8 cellular contexts compared by ENCODE assay signal in the genomic region with DNA sequence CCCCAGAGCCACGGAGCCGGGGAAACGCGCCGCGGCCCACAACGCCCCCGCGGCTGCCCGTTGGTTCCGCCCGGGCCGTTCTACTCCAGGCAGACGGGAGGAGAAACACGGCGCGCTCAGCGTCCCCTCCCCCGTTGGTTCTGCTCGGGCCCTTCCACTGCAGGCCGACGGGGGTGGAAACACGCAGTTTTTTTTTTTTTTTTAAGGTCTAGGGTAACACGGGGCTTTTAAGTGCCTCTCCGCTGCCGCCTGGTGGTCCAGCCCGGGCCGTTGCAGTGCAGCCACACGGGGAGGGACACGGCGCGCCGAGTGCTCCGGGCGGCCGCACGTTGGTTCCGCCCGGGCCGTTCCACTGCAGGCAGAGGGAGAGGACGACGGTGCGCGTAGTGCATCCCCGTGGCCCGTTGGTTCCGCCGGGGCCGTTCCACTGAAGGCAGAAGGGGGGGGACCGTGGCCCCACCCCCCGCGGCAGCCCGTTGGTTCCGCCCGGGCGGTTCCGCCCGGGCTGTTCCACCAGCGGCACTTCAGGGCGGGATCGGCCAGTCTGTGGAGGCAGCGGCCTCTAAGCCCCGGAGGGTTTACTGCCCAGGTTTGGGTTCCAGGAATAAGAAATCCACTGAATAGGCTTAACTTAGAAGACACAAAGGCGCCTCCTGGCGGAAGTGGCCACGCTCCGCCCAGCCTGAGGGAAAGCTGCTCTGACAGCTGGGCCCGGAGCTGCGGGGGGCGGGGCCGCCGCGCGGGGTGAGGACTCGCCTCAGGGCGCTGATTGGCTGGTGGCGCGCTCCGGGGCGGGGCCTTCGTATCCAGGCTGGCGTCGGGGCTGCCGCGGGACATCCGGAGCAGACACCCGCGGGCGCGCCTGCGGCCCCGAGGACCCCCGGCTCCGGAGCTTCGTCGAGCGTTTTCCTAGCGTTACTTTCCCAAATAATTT. TPM values are rescaled to one million over a fixed set of nuclear protein-coding genes. Genes with fewer than 3 reads are reported as not detected.
DNase-seq lines count a peak whose midpoint lies in the region; ATAC-seq and TF ChIP-seq lines count a peak whose summit lies in the region.
"Not testable (repeated sequence)": the region's sequence is repeated elsewhere in the genome, so short reads cannot be mapped to it uniquely, and the experiment has no call there.

A gene (minus strand): TSS at position 82 of the 934 bp plus-strand sequence. CDS start 16,096 bp downstream, outside the sequence.

- not testable (repeated sequence) for H3K36me3 Mint-ChIP-seq in T-helper 2 cell treated with Interferon-gamma antibody and Interleukin-4, amounts not matched to agents 5 μg/mL and 100 μg/mL, for 36 hours (ENCODE audit: low read depth)

- H3K4me3 Mint-ChIP-seq in T-helper 2 cell treated with Interferon-gamma antibody and Interleukin-4, amounts not matched to agents 5 μg/mL and 100 μg/mL, for 36 hours = peak within 1 kb of the TSS; percentile 82

- ATAC-seq in GM18502 (IDR thresholded peaks at IDR 0.05; ENCODE audit: poor library complexity, unreplicated experiment) (peak; percentile 76), HG02970 (IDR thresholded peaks at IDR 0.05; ENCODE audit: low FRiP score, unreplicated experiment) (peak; percentile 85), right cardiac atrium (peak; percentile 96)

- TF ChIP-seq CTCF in uterus (IDR thresholded peaks at IDR 0.05) = peak in 3 of 4 experiments; percentile 12 to 35 (median 12)

- H3K9me3 ChIP-seq in right cardiac atrium (ENCODE audit: control insufficient read depth, low read length); uterus: not testable (repeated sequence)

- DNase-seq in NCI-H1930 (lab: John Stamatoyannopoulos, UW) = peak; percentile 34 to 71
- DNase-seq in T-helper 2 cell treated with Interferon-gamma antibody and Interleukin-4, amounts not matched to agents 5 μg/mL and 100 μg/mL, for 36 hours (ENCODE audit: low spot score) = peak; percentile 94
- peak; percentile 89 to 97 (median 95) for DNase-seq in right cardiac atrium
- peak; percentile 63 for DNase-seq in renal cortical epithelial cell (ENCODE audit: low read depth)
- DNase-seq in uterus = peak; percentile 86 to 89

- under 1% methylated on average over 42 of the region's 98 CpGs for WGBS in right cardiac atrium

- H3K27ac ChIP-seq in angular gyrus (ENCODE audit: low read depth, low read length) = peak within 1 kb of the TSS; percentile 90
- H3K27ac ChIP-seq in right cardiac atrium (ENCODE audit: low read length) = peak within 1 kb of the TSS; percentile 77
- peak within 1 kb of the TSS; percentile 85 to 91 for H3K27ac ChIP-seq in uterus

- H3K4me3 ChIP-seq in right cardiac atrium (ENCODE audit: low read length) = peak within 1 kb of the TSS; percentile 58
- H3K4me3 ChIP-seq in uterus = peak within 1 kb of the TSS; percentile 58 to 69

- H3K9me3 Mint-ChIP-seq in T-helper 2 cell treated with Interferon-gamma antibody and Interleukin-4, amounts not matched to agents 5 μg/mL and 100 μg/mL, for 36 hours = not testable (repeated sequence)

- H3K27ac Mint-ChIP-seq in T-helper 2 cell treated with Interferon-gamma antibody and Interleukin-4, amounts not matched to agents 5 μg/mL and 100 μg/mL, for 36 hours = peak within 1 kb of the TSS; percentile 96

- H3K4me1 ChIP-seq in right cardiac atrium (ENCODE audit: control insufficient read depth, insufficient read depth, low read length); uterus: not testable (repeated sequence)

- not testable (repeated sequence) for H3K36me3 ChIP-seq in uterus

- TF ChIP-seq POLR2A in uterus (IDR thresholded peaks at IDR 0.05) = not testable (repeated sequence)

- not testable (repeated sequence) for H3K4me1 Mint-ChIP-seq in T-helper 2 cell treated with Interferon-gamma antibody and Interleukin-4, amounts not matched to agents 5 μg/mL and 100 μg/mL, for 36 hours (ENCODE audit: low read depth)

- H3K27me3 Mint-ChIP-seq in T-helper 2 cell treated with Interferon-gamma antibody and Interleukin-4, amounts not matched to agents 5 μg/mL and 100 μg/mL, for 36 hours (ENCODE audit: low read depth) = not testable (repeated sequence)

- not testable (repeated sequence) for H3K27me3 ChIP-seq in right cardiac atrium (ENCODE audit: control insufficient read depth, insufficient read depth); uterus

- intact Hi-C loops in right cardiac atrium (cut with DNase I); uterus (cut with DNase I; ENCODE audit: low total_unique reads): not testable (repeated sequence)

RNA-seq across cellular contexts. Expression of the gene that starts here (rescaled TPM):
- total RNA-seq in right cardiac atrium (10 to 100 TPM; 16.9 to 29.5 (median 26.2) TPM), renal cortical epithelial cell (10.8 and 64.3 TPM in 2 replicates), uterus (10 to 100 TPM; 19.1 to 59.2 (median 52.5) TPM)
- polyA plus RNA-seq in right cardiac atrium = 14.3 TPM

Comparison
In these comparisons a context has a peak if more than half of its experiments do, and no peak if none do; other contexts are left out.
1. Peak in every context shown above with its lines: DNase-seq, ATAC-seq, H3K4me3 ChIP-seq and H3K27ac ChIP-seq.